18 cellular contexts compared by ENCODE assay signal in genomic region chrX:18491601-18492000, GRCh38.
"Had no signal": no experiment of that assay in that cellular context is flagged by ENCODE, and none has a peak within 500 bp of the region (broad histone marks: within the 10 kb centered on the region; RNA-seq: fewer than 3 reads in every experiment).

No MANE protein-coding gene starts in this region.

- H3K27me3 ChIP-seq: esophagus muscularis mucosa, sigmoid colon, stomach, transverse colon had no signal

- H3K4me1 ChIP-seq: esophagus muscularis mucosa, sigmoid colon, stomach, transverse colon had no signal

- H3K27ac ChIP-seq: epithelial cell of prostate, esophagus muscularis mucosa, sigmoid colon, skin epidermis, stomach, thoracic aorta, transverse colon had no signal

- H3K36me3 ChIP-seq: esophagus muscularis mucosa, sigmoid colon, stomach, thoracic aorta, transverse colon had no signal

- H3K9me3 ChIP-seq: esophagus muscularis mucosa, sigmoid colon, stomach, thoracic aorta, transverse colon had no signal

- DNase-seq: effector memory CD8-positive, alpha-beta T cell; immature natural killer cell; left colon; left ventricle myocardium superior; naive B cell; posterior cingulate gyrus; sigmoid colon; stimulated activated CD4-positive, alpha-beta T cell treated with anti-CD3 and anti-CD28 coated beads, Interleukin-2, amount 100 ng/mL, for 24 hours; stimulated activated CD4-positive, alpha-beta T cell treated with anti-CD3 and anti-CD28 coated beads, Interleukin-4, amount 100 ng/mL, for 4 hours; stimulated activated naive CD4-positive, alpha-beta T cell; stomach; substantia nigra; transverse colon had no signal

- ATAC-seq: effector memory CD8-positive, alpha-beta T cell; left colon; left ventricle myocardium superior had no signal

- H3K4me3 ChIP-seq: esophagus muscularis mucosa, lung, sigmoid colon, skin epidermis, stomach, thoracic aorta, transverse colon had no signal
